In the genomic region with DNA sequence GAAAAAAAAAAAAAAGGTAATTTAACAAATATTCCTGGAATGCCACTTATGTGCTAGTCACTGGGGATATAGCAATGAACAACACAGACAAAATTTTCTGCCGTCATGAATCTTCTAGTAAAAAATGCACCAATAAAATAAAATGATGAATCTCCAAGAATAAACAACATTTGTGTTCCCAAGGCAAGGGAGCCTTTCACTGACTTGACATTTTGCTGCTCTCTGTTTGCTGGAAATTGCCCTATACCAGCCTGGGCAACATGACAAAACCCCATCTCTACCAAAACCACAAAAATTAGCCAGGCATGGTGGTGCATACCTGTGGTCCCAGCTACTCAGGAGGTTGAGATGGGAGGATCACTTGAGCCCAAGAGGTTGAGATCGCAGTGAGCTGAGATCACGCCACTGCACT, we compare ENCODE assay signal across 12 cellular contexts.
DNase-seq lines count a peak whose midpoint lies in the region; ATAC-seq and TF ChIP-seq lines count a peak whose summit lies in the region.
"Had no signal": no experiment of that assay in that cellular context is flagged by ENCODE, and none has a peak within 500 bp of the region (broad histone marks: within the 10 kb centered on the region; RNA-seq: fewer than 3 reads in every experiment).

No MANE protein-coding gene starts in this region.

- TF ChIP-seq EP300 in Ishikawa (IDR thresholded peaks at IDR 0.05; ENCODE audit: borderline replicate concordance): peak; percentile 47; the same call in 1 of the 2 replicates

- H3K4me1 ChIP-seq in left lung (peaks cover 0 to 6% of the 10 kb centered on the region in 2 donors), right atrium auricular region (no peaks in the 10 kb centered on the region)
- H3K4me1 ChIP-seq: adrenal gland had no signal

- TF ChIP-seq RAD21 in Ishikawa (IDR thresholded peaks at IDR 0.05; ENCODE audit: low read depth): no peak

- no peak for TF ChIP-seq CTCF in AG09309 (IDR thresholded peaks at IDR 0.05; ENCODE audit: control insufficient read depth, insufficient read depth, low read depth, low read length, missing control alignments)
- no peak for TF ChIP-seq CTCF in left lung (IDR thresholded peaks at IDR 0.05)
- TF ChIP-seq CTCF in right atrium auricular region (IDR thresholded peaks at IDR 0.05): no peak

- peak; percentile 98 for DNase-seq in AG09309 (ENCODE audit: low read depth)
- peak; percentile 95 for DNase-seq in astrocyte of the hippocampus (ENCODE audit: low read depth, low spot score)
- peak in 1 of 2 donors; percentile 39 for DNase-seq in left lung
- no peak for DNase-seq in right atrium auricular region (ENCODE audit: low spot score)
- DNase-seq in stimulated activated CD4-positive, alpha-beta T cell treated with anti-CD3 and anti-CD28 coated beads, Interleukin-2, amount 100 ng/mL, for 24 hours: no peak
- no peak for DNase-seq in stimulated activated naive CD4-positive, alpha-beta T cell treated with Interleukin-2 at 50 U/mL for 16 hours (lab: John Stamatoyannopoulos, UW)
- no peak for DNase-seq in Ammon's horn (ENCODE audit: low spot score)
- DNase-seq: adrenal gland, ovary, T-cell had no signal

- no peaks in the 10 kb centered on the region for H3K27me3 ChIP-seq in left lung
- no peaks in the 10 kb centered on the region for H3K27me3 ChIP-seq in right atrium auricular region
- H3K27me3 ChIP-seq: adrenal gland, ovary, thyroid gland had no signal

- no peaks in the 10 kb centered on the region for H3K36me3 ChIP-seq in left lung
- no peaks in the 10 kb centered on the region for H3K36me3 ChIP-seq in right atrium auricular region
- H3K36me3 ChIP-seq: adrenal gland, ovary, thyroid gland had no signal

- intact Hi-C loops in left lung (cut with DNase I): no loop called here

- H3K4me3 ChIP-seq in AG09309 (ENCODE audit: control insufficient read depth, low read depth, low read length): no peak overlapping the region
- H3K4me3 ChIP-seq in left lung: no peak overlapping the region
- H3K4me3 ChIP-seq in right atrium auricular region: no peak overlapping the region
- H3K4me3 ChIP-seq: adrenal gland, ovary, thyroid gland had no signal

- no peak overlapping the region for H3K27ac ChIP-seq in left lung
- H3K27ac ChIP-seq in right atrium auricular region: no peak overlapping the region
- H3K27ac ChIP-seq: adrenal gland, ovary, thyroid gland had no signal

- H3K9me3 ChIP-seq in left lung: no peaks in the 10 kb centered on the region
- no peaks in the 10 kb centered on the region for H3K9me3 ChIP-seq in right atrium auricular region
- H3K9me3 ChIP-seq: adrenal gland, ovary, thyroid gland had no signal

- peak; percentile 82 for ATAC-seq in left lung
- ATAC-seq: T-cell had no signal

TF ChIP-seq in Ishikawa, 13 proteins besides CTCF, POLR2A, EP300 and RAD21:
- TF ChIP-seq TEAD4 (IDR thresholded peaks at IDR 0.05): peak; percentile 61
- TF ChIP-seq CREB1 (IDR thresholded peaks at IDR 0.05; ENCODE audit: low read depth): no peak
- peak; percentile 49; the same call in 1 of the 2 replicates for TF ChIP-seq TCF12 (IDR thresholded peaks at IDR 0.05; ENCODE audit: low read depth)
- no peak for TF ChIP-seq TAF1 (IDR thresholded peaks at IDR 0.05; ENCODE audit: low read depth)
- TF ChIP-seq USF1 (IDR thresholded peaks at IDR 0.05): no peak
- no peak for TF ChIP-seq REST (IDR thresholded peaks at IDR 0.05; ENCODE audit: low read depth)
- no peak for TF ChIP-seq MAX (IDR thresholded peaks at IDR 0.05)
- no peak for TF ChIP-seq FOXM1 (IDR thresholded peaks at IDR 0.05; ENCODE audit: borderline replicate concordance, low read depth)

Comparison
In these comparisons a context has a peak if more than half of its experiments do, and no peak if none do; other contexts are left out.
1. DNase-seq: peak in AG09309 (single experiment) and astrocyte of the hippocampus (single experiment); none in right atrium auricular region (single experiment), stimulated activated CD4-positive, alpha-beta T cell treated with anti-CD3 and anti-CD28 coated beads, Interleukin-2, amount 100 ng/mL, for 24 hours (0 of 2), stimulated activated naive CD4-positive, alpha-beta T cell treated with Interleukin-2 at 50 U/mL for 16 hours (single experiment) and Ammon's horn (single experiment).